ENCODE assay signal across 8 cellular contexts in the genomic region with DNA sequence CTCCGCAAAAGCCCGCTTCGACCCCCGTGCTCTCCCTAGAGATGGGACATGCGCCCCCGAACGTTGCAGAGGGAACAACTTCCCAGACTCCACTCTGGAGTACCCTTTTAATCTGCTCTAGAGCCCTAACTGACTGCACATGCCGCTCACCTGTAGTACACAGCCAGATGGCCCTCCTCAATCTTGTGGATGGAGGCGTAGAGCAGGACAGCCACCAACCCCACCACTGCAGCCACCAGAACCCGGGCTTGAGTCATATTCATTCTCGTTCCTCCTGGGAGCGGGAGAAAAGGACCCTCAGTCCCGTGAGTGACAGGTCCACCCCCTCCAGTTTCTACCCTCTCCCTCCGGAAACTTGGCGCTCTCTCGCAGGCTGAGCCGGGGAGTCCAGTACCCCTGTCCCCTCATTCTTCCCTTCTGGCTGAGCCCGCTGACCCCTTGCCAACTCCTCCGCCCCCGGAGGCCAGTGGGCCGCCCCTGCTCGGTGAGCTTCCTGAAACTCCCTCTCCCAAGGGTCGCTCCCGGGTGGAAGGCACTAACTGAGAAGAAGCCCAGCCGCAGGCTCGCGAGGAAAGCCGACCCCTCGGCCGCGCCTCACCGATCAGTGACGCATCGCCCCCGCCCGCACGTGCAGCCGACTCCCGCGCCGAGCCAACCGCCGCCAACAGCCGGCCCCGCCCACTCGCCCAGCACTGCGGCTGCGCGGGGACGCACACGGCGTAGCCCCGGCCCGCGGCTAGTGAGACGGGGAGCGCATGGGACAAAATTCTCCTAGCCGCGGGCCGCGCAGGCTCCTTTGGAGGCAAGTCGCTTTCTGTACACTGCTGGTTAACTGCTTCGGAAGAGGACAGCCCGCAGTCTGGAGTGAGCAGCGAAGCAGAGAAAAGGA. TPM values are rescaled to one million over a fixed set of nuclear protein-coding genes. Genes with fewer than 3 reads are reported as not detected.
DNase-seq lines count a peak whose midpoint lies in the region; ATAC-seq and TF ChIP-seq lines count a peak whose summit lies in the region.

A gene (minus strand): TSS at position 666 of the 889 bp plus-strand sequence. CDS start 403 bp downstream, at position 263.

- peak; percentile 89 for TF ChIP-seq POLR2A in Raji (IDR thresholded peaks at IDR 0.05; ENCODE audit: insufficient read depth, low read depth, low read length)

- H3K4me3 ChIP-seq in fibroblast of pulmonary artery (replicated peaks; ENCODE audit: low read depth, low read length) = peak within 1 kb of the TSS; percentile 96

- TF ChIP-seq CTCF in fibroblast of pulmonary artery (IDR thresholded peaks at IDR 0.05; ENCODE audit: low read length, missing control alignments) (no peak), nephron (IDR thresholded peaks at IDR 0.05; ENCODE audit: unreplicated experiment in 3 of 3) (no peak)

- H3K9me3 Mint-ChIP-seq in nephron = no peaks in the 10 kb centered on the region

- peak; percentile 90 for ATAC-seq in stimulated activated naive CD8-positive, alpha-beta T cell treated with anti-CD3 and anti-CD28 coated beads, Interleukin-15, Interleukin-2, amounts not matched to agents 100 U/mL and 50 U/mL, for 24 hours

- H3K4me1 Mint-ChIP-seq in nephron = peaks cover 51% of the 10 kb centered on the region

- peaks cover 28% of the 10 kb centered on the region for H3K36me3 Mint-ChIP-seq in nephron (ENCODE audit: low read depth)

- no peaks in the 10 kb centered on the region for H3K27me3 Mint-ChIP-seq in nephron (ENCODE audit: low read depth)

- DNase-seq in Daoy (ENCODE audit: low read depth) = peak; percentile 95
- peak; percentile 84 for DNase-seq in GOT3 (lab: John Stamatoyannopoulos, UW)
- DNase-seq in LoVo (ENCODE audit: low spot score) = peak; percentile 94
- DNase-seq in activated T-helper 9 cell treated with anti-CD3 and anti-CD28 coated beads, Interleukin-2, amount 50 U/mL, for 16 hours (ENCODE audit: low read depth) = peak; percentile 91
- peak; percentile 91 for DNase-seq in fibroblast of pulmonary artery (ENCODE audit: low read depth)
- peak; percentile 96 for DNase-seq in stimulated activated naive CD8-positive, alpha-beta T cell treated with anti-CD3 and anti-CD28 coated beads, Interleukin-15, Interleukin-2, amounts not matched to agents 100 U/mL and 50 U/mL, for 24 hours

- H3K27ac Mint-ChIP-seq in nephron = peak within 1 kb of the TSS; percentile 96 to 97 (median 97)

- H3K4me3 Mint-ChIP-seq in nephron = peak within 1 kb of the TSS; percentile 97 to 99 (median 99)

RNA-seq across cellular contexts. Expression of the gene that starts here (rescaled TPM):
- total RNA-seq in Daoy (2014; rRNA removed; shearing (Covaris generic)) = 24.5 and 28.5 TPM in 2 replicates

Comparison
In these comparisons a context has a peak if more than half of its experiments do, and no peak if none do; other contexts are left out.
1. Peak in every context shown above with its lines: DNase-seq, ATAC-seq and H3K4me3 ChIP-seq.